ENCODE assay signal across 29 cellular contexts in genomic region chr6:48474764-48475674, GRCh38.
DNase-seq lines count a peak whose midpoint lies in the region; ATAC-seq and TF ChIP-seq lines count a peak whose summit lies in the region.
"Had no signal": no experiment of that assay in that cellular context is flagged by ENCODE, and none has a peak within 500 bp of the region (broad histone marks: within the 10 kb centered on the region; RNA-seq: fewer than 3 reads in every experiment).

No MANE protein-coding gene starts in this region.

- no peak overlapping the region for H4K91ac ChIP-seq in trophoblast cell (ENCODE audit: low read depth, low read length)

- WGBS in right cardiac atrium, result 78% methylated on average over 3 of the region's 3 CpGs
- no CpG with 5 or more reads among the region's 3 CpGs for WGBS in trophoblast cell (ENCODE audit: extremely low coverage, insufficient coverage, insufficient read length)

- H3K79me1 ChIP-seq in trophoblast cell (ENCODE audit: low read length), result no peaks in the 10 kb centered on the region

- no peaks in the 10 kb centered on the region for H3K27me3 ChIP-seq in right cardiac atrium (ENCODE audit: control insufficient read depth, insufficient read depth)
- no peaks in the 10 kb centered on the region for H3K27me3 ChIP-seq in right atrium auricular region
- H3K27me3 ChIP-seq in trophoblast cell (ENCODE audit: insufficient read depth, low read length), result no peaks in the 10 kb centered on the region
- H3K27me3 ChIP-seq: colonic mucosa, tibial artery had no signal

- H3K9me3 ChIP-seq in right cardiac atrium (ENCODE audit: control insufficient read depth, low read length) (no peaks in the 10 kb centered on the region), right atrium auricular region (no peaks in the 10 kb centered on the region), trophoblast cell (ENCODE audit: insufficient read depth, low read depth, low read length) (no peaks in the 10 kb centered on the region)
- H3K9me3 ChIP-seq: A549, colonic mucosa, SJSA1, tibial artery had no signal

- no peak overlapping the region for H2AK5ac ChIP-seq in trophoblast cell (ENCODE audit: low read length)

- intact Hi-C loops in right cardiac atrium (cut with DNase I), result no loop called here

- in situ Hi-C loops in astrocyte of the spinal cord (cut with HindIII; ENCODE audit: low sequenced_read_pairs), result no loop called here

- H2BK12ac ChIP-seq in trophoblast cell (ENCODE audit: low read length), result no peak overlapping the region

- H2BK120ac ChIP-seq in trophoblast cell (ENCODE audit: insufficient read depth, low read length, poor library complexity), result no peak overlapping the region

- no peak overlapping the region for H3K14ac ChIP-seq in trophoblast cell (ENCODE audit: low read length)

- H3K36me3 ChIP-seq in right atrium auricular region (no peaks in the 10 kb centered on the region), trophoblast cell (ENCODE audit: control insufficient read depth in 1 of 2, insufficient read depth in 2 of 2, low read length in 2 of 2) (no peaks in the 10 kb centered on the region)
- H3K36me3 ChIP-seq: colonic mucosa, SJSA1, tibial artery, WERI-Rb-1 had no signal

- H3K4me2 ChIP-seq in trophoblast cell (ENCODE audit: low read length), result no peak overlapping the region
- H3K4me2 ChIP-seq: A549 had no signal

- no peak overlapping the region for H3K9ac ChIP-seq in trophoblast cell (ENCODE audit: low read length)

- no peak overlapping the region for H2BK5ac ChIP-seq in trophoblast cell (ENCODE audit: low read depth, low read length, poor library complexity)

- H3K4me3 ChIP-seq in right cardiac atrium (ENCODE audit: low read length) (no peak overlapping the region), right atrium auricular region (no peak overlapping the region), astrocyte of the spinal cord (ENCODE audit: low read depth, low read length) (no peak overlapping the region), fibroblast of the aortic adventitia (ENCODE audit: low read depth, low read length) (no peak overlapping the region), trophoblast cell (ENCODE audit: low read depth, low read length) (no peak overlapping the region)
- H3K4me3 ChIP-seq: A549, colonic mucosa, SJSA1, tibial artery had no signal

- TF ChIP-seq CTCF in right atrium auricular region (IDR thresholded peaks at IDR 0.05) (no peak), astrocyte of the spinal cord (IDR thresholded peaks at IDR 0.05; ENCODE audit: low read depth, low read length) (no peak), fibroblast of the aortic adventitia (IDR thresholded peaks at IDR 0.05; ENCODE audit: insufficient read depth, low read length) (no peak)

- no peak overlapping the region for H3K23ac ChIP-seq in trophoblast cell (ENCODE audit: low read length)

- H3K79me2 ChIP-seq in trophoblast cell (ENCODE audit: control insufficient read depth, insufficient read depth, low read length, poor library complexity), result no peaks in the 10 kb centered on the region

- no peak overlapping the region for H4K8ac ChIP-seq in trophoblast cell (ENCODE audit: low read depth, low read length)

- H2AFZ ChIP-seq in trophoblast cell (ENCODE audit: insufficient read depth, low read length, poor library complexity), result no peak overlapping the region

- no peaks in the 10 kb centered on the region for H3K4me1 ChIP-seq in right cardiac atrium (ENCODE audit: control insufficient read depth, insufficient read depth, low read length)
- no peaks in the 10 kb centered on the region for H3K4me1 ChIP-seq in right atrium auricular region
- H3K4me1 ChIP-seq in trophoblast cell (ENCODE audit: control insufficient read depth in 1 of 2, insufficient read depth in 2 of 2, low read length in 2 of 2), result no peaks in the 10 kb centered on the region
- H3K4me1 ChIP-seq: A549, colonic mucosa, SJSA1, tibial artery had no signal

- no peak overlapping the region for H3K4ac ChIP-seq in trophoblast cell (ENCODE audit: low read depth, low read length)

- H4K12ac ChIP-seq in trophoblast cell (ENCODE audit: low read depth, low read length), result no peak overlapping the region

- ATAC-seq in right cardiac atrium, result no peak
- no peak for ATAC-seq in HG02588 (IDR thresholded peaks at IDR 0.05; ENCODE audit: unreplicated experiment)
- ATAC-seq: A549, HCT116, left lobe of liver had no signal

- H3K27ac ChIP-seq in right cardiac atrium (ENCODE audit: low read length) (no peak overlapping the region), right atrium auricular region (no peak overlapping the region), trophoblast cell (ENCODE audit: low read depth, low read length) (no peak overlapping the region)
- H3K27ac ChIP-seq: A549, colonic mucosa, SJSA1, tibial artery, WERI-Rb-1 had no signal

- peak; percentile 11 to 41 (median 22) for DNase-seq in right cardiac atrium
- no peak for DNase-seq in right atrium auricular region (ENCODE audit: low spot score)
- DNase-seq in astrocyte of the spinal cord (ENCODE audit: low read depth, low spot score), result peak; percentile 3
- DNase-seq in fibroblast of the aortic adventitia (ENCODE audit: low read depth), result peak; percentile 64
- DNase-seq in trophoblast cell, result peak; percentile 29 to 30
- no peak for DNase-seq in stimulated activated CD4-positive, alpha-beta T cell treated with anti-CD3 and anti-CD28 coated beads, Interleukin-12 subunit alpha, Interleukin-12 subunit beta, amount 100 ng/mL, for 4 hours
- no peak for DNase-seq in COLO668 (lab: John Stamatoyannopoulos, UW; ENCODE audit: unreplicated experiment)
- DNase-seq: activated CD4-positive, alpha-beta T cell treated with anti-CD3 and anti-CD28 coated beads for 48 hours; activated CD8-positive, alpha-beta memory T cell treated with anti-CD3 and anti-CD28 coated beads for 24 hours; activated T-cell treated with anti-CD3 and anti-CD28 coated beads for 4 hours; amniotic stem cell; CD4-positive, CD25-positive, alpha-beta regulatory T cell; colonic mucosa; effector CD8-positive, alpha-beta T cell; erythroblast; hypothalamus; NCI-H1105; NCI-H2029; NCI-H748 treated with DMSO at 0.1 percent for 48 hours; posterior cingulate gyrus; stimulated activated CD4-positive, alpha-beta T cell treated with anti-CD3 and anti-CD28 coated beads, Interleukin-4, amount 100 ng/mL, for 24 hours; T1000; tibial artery; WERI-Rb-1 had no signal

- no peak overlapping the region for H3K18ac ChIP-seq in trophoblast cell (ENCODE audit: low read length)

Comparison
In these comparisons a context has a peak if more than half of its experiments do, and no peak if none do; other contexts are left out.
1. DNase-seq: peak in right cardiac atrium (3 of 3), astrocyte of the spinal cord (single experiment), fibroblast of the aortic adventitia (single experiment) and trophoblast cell (2 of 2); none in right atrium auricular region (single experiment), stimulated activated CD4-positive, alpha-beta T cell treated with anti-CD3 and anti-CD28 coated beads, Interleukin-12 subunit alpha, Interleukin-12 subunit beta, amount 100 ng/mL, for 4 hours (single experiment) and COLO668 (single experiment).